8 cellular contexts compared by ENCODE assay signal in the genomic region with DNA sequence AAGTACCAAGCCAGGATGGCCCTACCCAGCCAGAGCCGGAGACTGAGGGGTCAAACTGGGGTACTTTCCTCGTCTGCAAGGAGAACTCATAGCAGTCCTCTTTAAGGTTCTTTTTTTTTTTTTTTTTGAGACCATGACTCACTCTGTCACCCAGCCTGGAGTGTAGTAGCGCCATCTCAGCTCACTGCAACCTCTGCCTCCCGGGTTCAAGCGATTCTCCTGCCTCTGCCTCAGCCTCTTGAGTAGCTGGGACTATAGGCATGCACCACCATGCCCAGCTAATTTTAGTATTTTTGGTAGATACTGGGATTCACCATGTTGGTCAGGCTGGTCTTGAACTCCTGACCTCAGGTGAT. TPM values are rescaled to one million over a fixed set of nuclear protein-coding genes. Genes with fewer than 3 reads are reported as not detected.
A peak's percentile ranks its signal among the peaks of the same experiment; 100 is the strongest.
DNase-seq lines count a peak whose midpoint lies in the region; ATAC-seq, FAIRE-seq and TF ChIP-seq lines count a peak whose summit lies in the region.
"Not testable (repeated sequence)": the region's sequence is repeated elsewhere in the genome, so short reads cannot be mapped to it uniquely, and the experiment has no call there.

No MANE protein-coding gene starts in this region.

- not testable (repeated sequence) for TF ChIP-seq CTCF in CD14-positive monocyte (IDR thresholded peaks at IDR 0.05); RWPE2 (IDR thresholded peaks at IDR 0.05; ENCODE audit: poor library complexity, severe bottlenecking); bronchial epithelial cell (IDR thresholded peaks at IDR 0.05; ENCODE audit: insufficient read depth, low read length, severe bottlenecking); neural crest cell (conservative IDR thresholded peaks at IDR 0.05)

- not testable (repeated sequence) for FAIRE-seq in bronchial epithelial cell (lab: Jason Lieb, UNC)

- not testable (repeated sequence) for H3K36me3 ChIP-seq in RWPE2 (ENCODE audit: low read depth); bronchial epithelial cell (ENCODE audit: control insufficient read depth, insufficient read depth, low read length); subcutaneous abdominal adipose tissue (ENCODE audit: control insufficient read depth in 5 of 5, insufficient read depth in 5 of 5, low read length in 5 of 5)

- CTCF ChIA-PET in activated CD8-positive, alpha-beta T cell treated with anti-CD3 and anti-CD28 coated beads, Interleukin-2, amount 10 ng/mL, durations not matched to agents 7 days and 5 days (lab: Charles Lee) = interaction anchor here (1.7 to 3.6 kb wide), 4 partner anchors 40 to 87 kb away, joined by 3 to 40 read pairs (median 20); no protein-coding TSS in a partner anchor

- intact Hi-C loops in CD14-positive monocyte (cut with micrococcal nuclease) = loop anchor here (5.0 kb wide), 3 partner anchors 36 to 66 kb away; partner anchors contain the start of gene RCOR1 (in 1 of the 2)

- H3K4me3 ChIP-seq in RWPE2 (ENCODE audit: severe bottlenecking); bronchial epithelial cell (ENCODE audit: low read depth, low read length); subcutaneous abdominal adipose tissue (ENCODE audit: low read depth in 1 of 5, low read length in 5 of 5): not testable (repeated sequence)

- not testable (repeated sequence) for H3K27me3 ChIP-seq in RWPE2 (ENCODE audit: insufficient read depth, poor library complexity, severe bottlenecking); bronchial epithelial cell (ENCODE audit: control insufficient read depth, insufficient read depth, low read length); subcutaneous abdominal adipose tissue (ENCODE audit: control insufficient read depth in 5 of 5, insufficient read depth in 4 of 5, low read length in 5 of 5)

- ATAC-seq in RWPE2 (ENCODE audit: low read depth); activated CD8-positive, alpha-beta T cell treated with anti-CD3 and anti-CD28 coated beads, Interleukin-2, amount 10 ng/mL, durations not matched to agents 7 days and 5 days: not testable (repeated sequence)

- H3K4me3 Mint-ChIP-seq in CD14-positive monocyte (peak overlapping the region in 1 of 2 donors; percentile 48), immature natural killer cell (peak overlapping the region; percentile 90 to 97 (median 91)), neural crest cell (peak overlapping the region; percentile 94)
- peak overlapping the region; percentile 84 for H3K4me3 Mint-ChIP-seq in activated CD8-positive, alpha-beta T cell treated with anti-CD3 and anti-CD28 coated beads, Interleukin-2, amount 10 ng/mL, durations not matched to agents 7 days and 5 days

- H3K27ac Mint-ChIP-seq in CD14-positive monocyte (peak overlapping the region; percentile 69 to 96 (median 90)), immature natural killer cell (peak overlapping the region in 4 of 6 donors; percentile 87 to 96 (median 90))
- peak overlapping the region; percentile 95 for H3K27ac Mint-ChIP-seq in activated CD8-positive, alpha-beta T cell treated with anti-CD3 and anti-CD28 coated beads, Interleukin-2, amount 10 ng/mL, durations not matched to agents 7 days and 5 days
- not testable (repeated sequence) for H3K27ac Mint-ChIP-seq in neural crest cell (ENCODE audit: unreplicated experiment)

- H3K36me3 Mint-ChIP-seq in CD14-positive monocyte; activated CD8-positive, alpha-beta T cell treated with anti-CD3 and anti-CD28 coated beads, Interleukin-2, amount 10 ng/mL, durations not matched to agents 7 days and 5 days (ENCODE audit: low read depth); immature natural killer cell; neural crest cell (ENCODE audit: low read depth): not testable (repeated sequence)

- peak overlapping the region; percentile 90 for H3K27ac ChIP-seq in RWPE2 (ENCODE audit: poor library complexity, severe bottlenecking)
- H3K27ac ChIP-seq in subcutaneous abdominal adipose tissue (ENCODE audit: low read depth, low read length) = peak overlapping the region; percentile 83

- H3K9me3 ChIP-seq in RWPE2 (ENCODE audit: severe bottlenecking); subcutaneous abdominal adipose tissue (ENCODE audit: control insufficient read depth in 5 of 5, low read length in 5 of 5): not testable (repeated sequence)

- H3K9ac ChIP-seq in subcutaneous abdominal adipose tissue (ENCODE audit: low read length in 5 of 5) = not testable (repeated sequence)

- H3K4me1 ChIP-seq in RWPE2 (ENCODE audit: insufficient read depth, poor library complexity, severe bottlenecking) (peaks cover 26% of the 10 kb centered on the region), subcutaneous abdominal adipose tissue (ENCODE audit: control insufficient read depth in 5 of 5, insufficient read depth in 5 of 5, low read length in 5 of 5) (peaks cover 0 to 22% (median 19%) of the 10 kb centered on the region in 5 donors)

- H3K4me1 Mint-ChIP-seq in CD14-positive monocyte (peaks cover 63% of the 10 kb centered on the region), immature natural killer cell (peaks cover 25 to 29% of the 10 kb centered on the region in 2 donors), neural crest cell (peaks cover 16% of the 10 kb centered on the region)
- H3K4me1 Mint-ChIP-seq in activated CD8-positive, alpha-beta T cell treated with anti-CD3 and anti-CD28 coated beads, Interleukin-2, amount 10 ng/mL, durations not matched to agents 7 days and 5 days (ENCODE audit: low read depth) = peaks cover 38% of the 10 kb centered on the region

- DNase-seq in CD14-positive monocyte (ENCODE audit: low spot score); RWPE2 (ENCODE audit: low spot score); activated CD8-positive, alpha-beta T cell treated with anti-CD3 and anti-CD28 coated beads, Interleukin-2, amount 10 ng/mL, durations not matched to agents 7 days and 5 days; immature natural killer cell; neural crest cell (ENCODE audit: low read depth, low spot score): not testable (repeated sequence)
- DNase-seq in HT1080 (ENCODE audit: low read depth) (peak; percentile 56), bronchial epithelial cell (ENCODE audit: low read depth) (peak; percentile 46)

- H3K27me3 Mint-ChIP-seq in CD14-positive monocyte (ENCODE audit: low read depth in 3 of 3); activated CD8-positive, alpha-beta T cell treated with anti-CD3 and anti-CD28 coated beads, Interleukin-2, amount 10 ng/mL, durations not matched to agents 7 days and 5 days (ENCODE audit: low read depth); immature natural killer cell (ENCODE audit: low read depth in 3 of 3); neural crest cell (ENCODE audit: low read depth): not testable (repeated sequence)

- POLR2A ChIA-PET in activated CD8-positive, alpha-beta T cell treated with anti-CD3 and anti-CD28 coated beads, Interleukin-2, amount 10 ng/mL, durations not matched to agents 7 days and 5 days (lab: Charles Lee) = not testable (repeated sequence)

- not testable (repeated sequence) for H3K9me3 Mint-ChIP-seq in CD14-positive monocyte; activated CD8-positive, alpha-beta T cell treated with anti-CD3 and anti-CD28 coated beads, Interleukin-2, amount 10 ng/mL, durations not matched to agents 7 days and 5 days (ENCODE audit: insufficient read depth); immature natural killer cell; neural crest cell

RNA-seq across cellular contexts. Expression of gene ANKRD9, which starts 16.5 kb away (rescaled TPM):
- polyA plus RNA-seq in CD14-positive monocyte (under 1 TPM; 0.43 to 0.83 TPM), immature natural killer cell (1 to 10 TPM in 1 of 3 donors, under 1 TPM in 2; 0.22 to 2.1 (median 0.44) TPM)
- total RNA-seq in HT1080 (2014; rRNA removed; shearing (Covaris generic)) = 13.0 and 15.0 TPM in 2 replicates
- 10.1 and 13.6 TPM in 2 replicates for polyA plus RNA-seq in HT1080 (2015; cell fraction: cytosol; rRNA removed)
- 24.3 and 27.6 TPM in 2 replicates for polyA plus RNA-seq in HT1080 (2015; cell fraction: nucleus; rRNA removed)
- 1 to 10 TPM; 9.7 to 10.0 TPM for total RNA-seq in activated CD8-positive, alpha-beta T cell treated with anti-CD3 and anti-CD28 coated beads, Interleukin-2, amount 10 ng/mL, durations not matched to agents 7 days and 5 days
- total RNA-seq in bronchial epithelial cell (34.8 and 36.1 TPM in 2 replicates), neural crest cell (33.2 and 40.0 TPM in 2 replicates)
